In genomic region chr7:23246540-23246939, GRCh38 we compare ENCODE assay signal across 8 cellular contexts. TPM values are rescaled to one million over a fixed set of nuclear protein-coding genes. Genes with fewer than 3 reads are reported as not detected.
DNase-seq lines count a peak whose midpoint lies in the region; ATAC-seq and TF ChIP-seq lines count a peak whose summit lies in the region.

TSS of gene GPNMB (plus strand) at chr7:23246775. CDS start at chr7:23246858, 83 bp downstream.

- H3K9me3 ChIP-seq in neutrophil = no peaks in the 10 kb centered on the region

- TF ChIP-seq POLR2A in erythroblast (IDR thresholded peaks at IDR 0.05; ENCODE audit: low read length) = no peak

- peak within 1 kb of the TSS; percentile 73 to 75 for H3K4me3 ChIP-seq in neutrophil (ENCODE audit: low read depth in 1 of 2, low read length in 1 of 2)

- H3K27ac ChIP-seq in neutrophil = peak within 1 kb of the TSS; percentile 55

- DNase-seq in AG09319 (ENCODE audit: extremely low read depth, low read depth) (peak; percentile 92), RPMI7951 (ENCODE audit: low read depth) (peak; percentile 94), fibroblast of peridontal ligament (ENCODE audit: extremely low read depth) (peak; percentile 98), erythroblast (lab: John Stamatoyannopoulos, UW) (no peak), putamen (ENCODE audit: low spot score) (no peak)
- DNase-seq in activated CD4-positive, CD25-positive, alpha-beta regulatory T cell (lab: John Stamatoyannopoulos, UW) = no peak

- TF ChIP-seq CTCF in AG09319 (IDR thresholded peaks at IDR 0.05; ENCODE audit: low read depth, low read length) = no peak
- TF ChIP-seq CTCF in neutrophil (IDR thresholded peaks at IDR 0.05) = no peak

- peaks cover 25 to 27% of the 10 kb centered on the region in 2 experiments for H3K4me1 ChIP-seq in neutrophil (ENCODE audit: control insufficient read depth in 1 of 2, insufficient read depth in 1 of 2, low read depth in 1 of 2, low read length in 1 of 2)

- peaks cover 16% of the 10 kb centered on the region for H3K27me3 ChIP-seq in neutrophil

- H3K36me3 ChIP-seq in neutrophil = no peaks in the 10 kb centered on the region

- no peak for ATAC-seq in GM18517 (IDR thresholded peaks at IDR 0.05; ENCODE audit: unreplicated experiment)

RNA-seq across cellular contexts. Expression of gene GPNMB, which starts in this region (rescaled TPM):
- total RNA-seq in RPMI7951 (2014; rRNA removed; shearing (Covaris generic)) = 146 and 188 TPM in 2 replicates

Comparison
In these comparisons a context has a peak if more than half of its experiments do, and no peak if none do; other contexts are left out.
1. DNase-seq: peak in AG09319 (single experiment), RPMI7951 (single experiment) and fibroblast of peridontal ligament (single experiment); none in activated CD4-positive, CD25-positive, alpha-beta regulatory T cell (0 of 4), erythroblast (0 of 2) and putamen (single experiment).